In genomic region chr17:45289316-45290268, GRCh38 we compare ENCODE assay signal across 12 cellular contexts. TPM values are rescaled to one million over a fixed set of nuclear protein-coding genes. Genes with fewer than 3 reads are reported as not detected.
A peak's percentile ranks its signal among the peaks of the same experiment; 100 is the strongest.
DNase-seq lines count a peak whose midpoint lies in the region; ATAC-seq and TF ChIP-seq lines count a peak whose summit lies in the region.
"Had no signal": no experiment of that assay in that cellular context is flagged by ENCODE, and none has a peak within 500 bp of the region (broad histone marks: within the 10 kb centered on the region; RNA-seq: fewer than 3 reads in every experiment).

No MANE protein-coding gene starts in this region.

- WGBS in lung, 2 donors = 69 to 76% methylated on average over 15 of the region's 15 CpGs
- WGBS in transverse colon (ENCODE audit: low coverage in 1 of 2), 2 donors = 86 to 89% methylated on average over 8 to 14 of the region's 15 CpGs
- WGBS in hepatocyte (ENCODE audit: low lambda C conversion rate, missing lambda C conversion rate) = 89% methylated on average over 15 of the region's 15 CpGs

- no peak for DNase-seq in activated naive CD8-positive, alpha-beta T cell treated with anti-CD3 and anti-CD28 coated beads for 36 hours
- no peak for DNase-seq in activated CD8-positive, alpha-beta T cell treated with anti-CD3 and anti-CD28 coated beads, Interleukin-2, amount 10 ng/mL, durations not matched to agents 7 days and 5 days
- DNase-seq in lung (ENCODE audit: low spot score) (no peak), transverse colon (no peak), cerebellar cortex (ENCODE audit: low spot score) (no peak), substantia nigra (lab: John Stamatoyannopoulos, UW) (no peak), hepatocyte (ENCODE audit: low spot score) (no peak)
- DNase-seq: BE2C, HFFc6, kidney glomerular epithelial cell had no signal

- H3K9me2 ChIP-seq in hepatocyte (replicated peaks; ENCODE audit: insufficient read depth) = no peaks in the 10 kb centered on the region

- no peak overlapping the region for H3K4me2 ChIP-seq in hepatocyte

- H3K4me3 Mint-ChIP-seq in activated naive CD8-positive, alpha-beta T cell = no peak overlapping the region
- H3K4me3 Mint-ChIP-seq in activated naive CD8-positive, alpha-beta T cell treated with anti-CD3 and anti-CD28 coated beads for 36 hours = no peak overlapping the region
- no peak overlapping the region for H3K4me3 Mint-ChIP-seq in activated CD8-positive, alpha-beta T cell treated with anti-CD3 and anti-CD28 coated beads, Interleukin-2, amount 10 ng/mL, durations not matched to agents 7 days and 5 days
- H3K4me3 Mint-ChIP-seq: HFFc6 had no signal

- peaks cover 6% of the 10 kb centered on the region for H4K20me1 ChIP-seq in hepatocyte (ENCODE audit: insufficient read depth, poor library complexity, severe bottlenecking)

- H3K9me3 ChIP-seq in lung (ENCODE audit: control insufficient read depth in 2 of 2, insufficient read depth in 1 of 2, low read length in 1 of 2) (no peaks in the 10 kb centered on the region), transverse colon (no peaks in the 10 kb centered on the region), hepatocyte (ENCODE audit: low read depth) (no peaks in the 10 kb centered on the region)
- H3K9me3 ChIP-seq: BE2C, right lobe of liver had no signal

- H3K36me3 ChIP-seq in lung (ENCODE audit: control insufficient read depth in 2 of 2, insufficient read depth in 2 of 2, low read length in 2 of 2) (peaks cover 3 to 33% of the 10 kb centered on the region in 2 donors), transverse colon (peaks cover 0 to 24% (median 3%) of the 10 kb centered on the region in 4 donors), hepatocyte (replicated peaks; ENCODE audit: insufficient read depth, low read depth) (no peaks in the 10 kb centered on the region)

- peaks cover 30% of the 10 kb centered on the region for H3K4me1 Mint-ChIP-seq in activated naive CD8-positive, alpha-beta T cell (ENCODE audit: low read depth)
- peaks cover 32% of the 10 kb centered on the region for H3K4me1 Mint-ChIP-seq in activated naive CD8-positive, alpha-beta T cell treated with anti-CD3 and anti-CD28 coated beads for 36 hours
- H3K4me1 Mint-ChIP-seq in activated CD8-positive, alpha-beta T cell treated with anti-CD3 and anti-CD28 coated beads, Interleukin-2, amount 10 ng/mL, durations not matched to agents 7 days and 5 days (ENCODE audit: low read depth) = peaks cover 50% of the 10 kb centered on the region

- no peaks in the 10 kb centered on the region for H3K36me3 Mint-ChIP-seq in activated naive CD8-positive, alpha-beta T cell
- peaks cover 20% of the 10 kb centered on the region for H3K36me3 Mint-ChIP-seq in activated naive CD8-positive, alpha-beta T cell treated with anti-CD3 and anti-CD28 coated beads for 36 hours
- peaks cover 37% of the 10 kb centered on the region for H3K36me3 Mint-ChIP-seq in activated CD8-positive, alpha-beta T cell treated with anti-CD3 and anti-CD28 coated beads, Interleukin-2, amount 10 ng/mL, durations not matched to agents 7 days and 5 days (ENCODE audit: low read depth)

- peaks cover 14 to 31% of the 10 kb centered on the region in 2 donors for H3K4me1 ChIP-seq in lung (ENCODE audit: control insufficient read depth in 2 of 2, insufficient read depth in 2 of 2, low read length in 2 of 2)
- H3K4me1 ChIP-seq in transverse colon = peaks cover 57 to 73% (median 70%) of the 10 kb centered on the region in 4 donors
- H3K4me1 ChIP-seq in hepatocyte (ENCODE audit: insufficient read depth) = peaks cover 42% of the 10 kb centered on the region

- no peak for ATAC-seq in activated CD8-positive, alpha-beta T cell treated with anti-CD3 and anti-CD28 coated beads, Interleukin-2, amount 10 ng/mL, durations not matched to agents 7 days and 5 days
- ATAC-seq in lung (ENCODE audit: insufficient read depth, low FRiP score) = no peak

- no peaks in the 10 kb centered on the region for H3K27me3 Mint-ChIP-seq in activated naive CD8-positive, alpha-beta T cell
- no peaks in the 10 kb centered on the region for H3K27me3 Mint-ChIP-seq in activated naive CD8-positive, alpha-beta T cell treated with anti-CD3 and anti-CD28 coated beads for 36 hours
- no peaks in the 10 kb centered on the region for H3K27me3 Mint-ChIP-seq in activated CD8-positive, alpha-beta T cell treated with anti-CD3 and anti-CD28 coated beads, Interleukin-2, amount 10 ng/mL, durations not matched to agents 7 days and 5 days (ENCODE audit: low read depth)

- in situ Hi-C loops in transverse colon (cut with MboI; ENCODE audit: low pct_ligation_motif_present in 1 of 4, low pct_unique_long_range_greater_than_20kb in 1 of 4, low sequenced_read_pairs in 3 of 4) = no loop called here

- POLR2A ChIA-PET in activated CD8-positive, alpha-beta T cell treated with anti-CD3 and anti-CD28 coated beads, Interleukin-2, amount 10 ng/mL, durations not matched to agents 7 days and 5 days (lab: Charles Lee) = interaction anchor here (0.6 to 1.2 kb wide), 3 partner anchors 10 to 91 kb away, joined by 4 to 6 read pairs (median 4); no protein-coding TSS in a partner anchor

- H2AFZ ChIP-seq in hepatocyte = no peak overlapping the region

- H3K4me3 ChIP-seq in lung (no peak overlapping the region), transverse colon (no peak overlapping the region), hepatocyte (no peak overlapping the region)
- H3K4me3 ChIP-seq: right lobe of liver had no signal

- H3K27me3 ChIP-seq in lung (ENCODE audit: control insufficient read depth, insufficient read depth) = no peaks in the 10 kb centered on the region
- no peaks in the 10 kb centered on the region for H3K27me3 ChIP-seq in transverse colon
- H3K27me3 ChIP-seq in hepatocyte = no peaks in the 10 kb centered on the region
- H3K27me3 ChIP-seq: BE2C, right lobe of liver had no signal

- no peak for TF ChIP-seq EP300 in transverse colon (IDR thresholded peaks at IDR 0.05; ENCODE audit: low read depth)

- no peak for TF ChIP-seq CTCF in lung (IDR thresholded peaks at IDR 0.05; ENCODE audit: control extremely low read depth, extremely low read depth)
- no peak for TF ChIP-seq CTCF in transverse colon (IDR thresholded peaks at IDR 0.05)
- no peak for TF ChIP-seq CTCF in hepatocyte (IDR thresholded peaks at IDR 0.05; ENCODE audit: poor library complexity)

- no peaks in the 10 kb centered on the region for H3K9me3 Mint-ChIP-seq in activated naive CD8-positive, alpha-beta T cell (ENCODE audit: low read depth)
- H3K9me3 Mint-ChIP-seq in activated naive CD8-positive, alpha-beta T cell treated with anti-CD3 and anti-CD28 coated beads for 36 hours = no peaks in the 10 kb centered on the region
- no peaks in the 10 kb centered on the region for H3K9me3 Mint-ChIP-seq in activated CD8-positive, alpha-beta T cell treated with anti-CD3 and anti-CD28 coated beads, Interleukin-2, amount 10 ng/mL, durations not matched to agents 7 days and 5 days (ENCODE audit: insufficient read depth)
- H3K9me3 Mint-ChIP-seq: HFFc6 had no signal

- TF ChIP-seq POLR2A in transverse colon (IDR thresholded peaks at IDR 0.05) = no peak

- intact Hi-C loops in transverse colon (cut with DNase I; ENCODE audit: low total_unique reads) = loop anchor here (10.0 kb wide), 1 partner anchor 475 kb away; no protein-coding TSS in a partner anchor

- peak overlapping the region; percentile 81 for H3K27ac Mint-ChIP-seq in activated naive CD8-positive, alpha-beta T cell
- H3K27ac Mint-ChIP-seq in activated naive CD8-positive, alpha-beta T cell treated with anti-CD3 and anti-CD28 coated beads for 36 hours = no peak overlapping the region
- peak overlapping the region; percentile 76 for H3K27ac Mint-ChIP-seq in activated CD8-positive, alpha-beta T cell treated with anti-CD3 and anti-CD28 coated beads, Interleukin-2, amount 10 ng/mL, durations not matched to agents 7 days and 5 days
- H3K27ac Mint-ChIP-seq: HFFc6 had no signal

- H3K79me2 ChIP-seq in hepatocyte = peaks cover 17% of the 10 kb centered on the region

- H3K27ac ChIP-seq in lung (ENCODE audit: low read depth in 1 of 2, low read length in 1 of 2) (peak overlapping the region; percentile 54 to 75), transverse colon (peak overlapping the region; percentile 85 to 89 (median 86)), substantia nigra (ENCODE audit: low read depth, low read length, poor library complexity, severe bottlenecking) (no peak overlapping the region), hepatocyte (no peak overlapping the region)
- H3K27ac ChIP-seq: right lobe of liver had no signal

- CTCF ChIA-PET in activated CD8-positive, alpha-beta T cell treated with anti-CD3 and anti-CD28 coated beads, Interleukin-2, amount 10 ng/mL, durations not matched to agents 7 days and 5 days (lab: Charles Lee) = interaction anchor here (1.1 to 5.9 kb wide), 3 partner anchors 13 to 29 kb away, joined by 3 to 33 read pairs (median 4); no protein-coding TSS in a partner anchor

RNA-seq across cellular contexts. Expression of gene MAP3K14, which starts 27.2 kb away (rescaled TPM):
- total RNA-seq in activated naive CD8-positive, alpha-beta T cell treated with anti-CD3 and anti-CD28 coated beads for 36 hours = 10 to 100 TPM; 27.1 to 28.3 TPM
- total RNA-seq in activated CD8-positive, alpha-beta T cell treated with anti-CD3 and anti-CD28 coated beads, Interleukin-2, amount 10 ng/mL, durations not matched to agents 7 days and 5 days = 10 to 100 TPM; 17.5 to 23.8 TPM
- total RNA-seq in lung = 10 to 100 TPM in 1 of 2 donors, 1 to 10 TPM in 1; 5.9 to 13.5 TPM
- polyA plus RNA-seq in lung = 1 to 10 TPM; 6.4 to 9.2 TPM
- total RNA-seq in transverse colon = 10 to 100 TPM; 13.0 to 33.7 (median 18.7) TPM
- total RNA-seq in hepatocyte = 2.3 and 3.0 TPM in 2 replicates
- polyA plus RNA-seq in hepatocyte = 3.0 TPM in 2 replicates

RNA-seq across cellular contexts. Expression of gene SPATA32, which starts 27.7 kb away (rescaled TPM):
- under 1 TPM; 0.62 to 0.68 TPM for total RNA-seq in activated naive CD8-positive, alpha-beta T cell treated with anti-CD3 and anti-CD28 coated beads for 36 hours
- total RNA-seq in activated CD8-positive, alpha-beta T cell treated with anti-CD3 and anti-CD28 coated beads, Interleukin-2, amount 10 ng/mL, durations not matched to agents 7 days and 5 days = under 1 TPM; 0.52 to 0.55 TPM
- total RNA-seq in lung (under 1 TPM in 1 of 2 donors, not detected in 1; 0.21 TPM), transverse colon (under 1 TPM in 1 of 4 donors, not detected in 3; 0.48 TPM), hepatocyte (not detected in 2 replicates)
- polyA plus RNA-seq in lung (under 1 TPM; 0.08 to 0.40 TPM), hepatocyte (0.19 and 0.31 TPM in 2 replicates)
- total RNA-seq: right lobe of liver had no signal

Comparison
In these comparisons a context has a peak if more than half of its experiments do, and no peak if none do; other contexts are left out.
1. H3K27ac ChIP-seq: peak in lung (2 of 2) and transverse colon (4 of 4); none in substantia nigra (single experiment) and hepatocyte (single experiment).